ENCODE assay signal across 8 cellular contexts in the genomic region with DNA sequence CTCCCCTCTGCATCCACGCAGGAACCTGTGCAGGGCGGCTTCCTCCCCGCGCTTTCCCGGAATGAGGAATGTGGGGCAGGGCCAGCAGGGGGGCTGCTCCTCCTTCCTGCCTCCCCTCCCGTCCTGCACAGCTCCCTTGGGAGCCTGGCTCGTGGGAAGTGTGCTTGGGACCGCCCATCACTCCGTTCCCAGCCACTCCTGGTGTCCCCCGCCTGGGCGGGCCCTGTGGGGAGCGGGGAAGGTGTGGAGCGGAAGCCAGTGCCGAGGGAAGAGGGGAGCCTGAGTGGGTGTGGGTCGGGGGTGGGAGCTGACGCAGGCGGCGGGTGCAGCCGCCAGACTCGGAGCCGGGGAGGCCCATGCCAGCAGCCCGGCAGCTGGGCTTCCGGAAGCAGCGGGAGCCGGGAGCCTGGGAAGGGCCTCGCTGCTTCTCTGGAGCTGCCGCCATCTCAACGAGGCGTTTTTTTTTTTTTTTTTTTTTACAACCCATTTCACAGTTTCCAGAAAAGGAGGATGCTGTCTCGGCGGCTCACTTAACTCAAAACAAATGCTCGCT. TPM values are rescaled to one million over a fixed set of nuclear protein-coding genes. Genes with fewer than 3 reads are reported as not detected.
DNase-seq lines count a peak whose midpoint lies in the region; ATAC-seq and TF ChIP-seq lines count a peak whose summit lies in the region.

No MANE protein-coding gene starts in this region.

- DNase-seq in EH (ENCODE audit: low read depth) (peak; percentile 97), NCI-H524 treated with DMSO at 0.1 percent for 48 hours (lab: John Stamatoyannopoulos, UW) (peak; percentile 79), dorsolateral prefrontal cortex (peak in 6 of 10 donors; percentile 58 to 85 (median 76))

- no peaks in the 10 kb centered on the region for H3K36me3 ChIP-seq in mesodermal cell (ENCODE audit: control insufficient read depth, insufficient read depth, low read length)

- peaks cover 39% of the 10 kb centered on the region for H3K4me1 ChIP-seq in mesodermal cell (ENCODE audit: control insufficient read depth, insufficient read depth, low read length, poor library complexity, severe bottlenecking)

- intact Hi-C loops in dorsolateral prefrontal cortex (cut with DNase I): loop anchor here in 1 of 2 donors (2.0 kb wide), 1 partner anchor 19 kb away; no protein-coding TSS in a partner anchor

- no peaks in the 10 kb centered on the region for H3K9me3 ChIP-seq in mesodermal cell (ENCODE audit: control insufficient read depth, low read length)

- no peaks in the 10 kb centered on the region for H3K27me3 ChIP-seq in dorsolateral prefrontal cortex

- H3K4me3 ChIP-seq in dorsolateral prefrontal cortex (peak overlapping the region in 53 of 59 donors; percentile 1 to 56 (median 39)), mesodermal cell (ENCODE audit: extremely low read depth, insufficient read depth, low read length, poor library complexity, severe bottlenecking) (no peak overlapping the region)

- H3K27ac ChIP-seq in dorsolateral prefrontal cortex (peak overlapping the region; percentile 29 to 96 (median 85)), mesodermal cell (ENCODE audit: low read depth, low read length, severe bottlenecking) (peak overlapping the region; percentile 55)

- WGBS in mesodermal cell (ENCODE audit: insufficient coverage in 2 of 2), 2 experiments: 20 to 32% methylated on average over 11 to 13 of the region's 32 CpGs

- no peak for TF ChIP-seq CTCF in dorsolateral prefrontal cortex (IDR thresholded peaks at IDR 0.05 in 54 of 56, conservative IDR thresholded peaks at IDR 0.05 in 2 of 56; ENCODE audit: low read depth in 1 of 56, partially characterized antibody in 56 of 56)

- ATAC-seq in GM18870 (IDR thresholded peaks at IDR 0.05; ENCODE audit: unreplicated experiment): no peak
- no peak for ATAC-seq in HG03097 (IDR thresholded peaks at IDR 0.05; ENCODE audit: low FRiP score, unreplicated experiment)
- ATAC-seq in HG02588 (IDR thresholded peaks at IDR 0.05; ENCODE audit: unreplicated experiment): no peak
- ATAC-seq in GM21737 (IDR thresholded peaks at IDR 0.05; ENCODE audit: unreplicated experiment): no peak

RNA-seq across cellular contexts. Expression of gene BAHCC1, which starts 24.2 kb away (rescaled TPM):
- 10 to 100 TPM; 25.1 to 66.1 (median 38.0) TPM for total RNA-seq in dorsolateral prefrontal cortex
- 29.9 TPM for polyA plus RNA-seq in mesodermal cell (2013, experiment 1 of 2)
- polyA plus RNA-seq in mesodermal cell (2013, experiment 2 of 2): 21.6 TPM
